ENCODE assay signal across 1 cellular context in the genomic region with DNA sequence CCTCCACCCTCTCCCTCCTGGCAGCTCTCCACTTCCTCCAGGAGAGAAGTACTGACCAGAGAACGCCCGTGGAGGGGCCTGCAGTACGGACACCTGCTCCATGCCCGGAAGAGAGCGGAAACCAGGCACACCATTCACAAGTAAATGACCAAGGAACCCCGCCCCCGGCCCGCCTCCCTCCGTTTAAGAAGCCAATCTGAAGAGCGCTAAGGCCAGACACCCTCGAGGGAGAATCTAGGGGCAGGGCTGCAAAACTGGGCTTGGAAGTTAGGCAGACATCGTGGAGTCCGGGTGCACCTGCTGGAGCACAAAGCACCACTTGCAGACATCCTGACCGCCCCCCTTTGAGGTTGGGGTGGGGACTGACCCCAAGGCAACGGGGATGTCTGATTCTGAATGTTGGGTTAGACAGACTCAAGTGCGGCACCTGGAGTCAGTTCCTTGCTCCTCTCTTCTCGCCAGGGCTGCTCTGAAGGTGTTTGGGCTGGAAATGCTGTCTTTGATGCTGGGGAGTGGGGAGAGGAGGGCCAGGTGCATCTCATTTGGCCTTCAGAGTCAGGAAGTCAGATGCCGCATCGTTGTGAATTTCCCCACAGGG.
A peak's percentile ranks its signal among the peaks of the same experiment; 100 is the strongest.
TF ChIP-seq lines count a peak whose summit lies in the region.

No MANE protein-coding gene starts in this region.

TF ChIP-seq in K562, 482 proteins besides CTCF, POLR2A, EP300 and RAD21 (continues in another document):
- TF ChIP-seq NELFE (IDR thresholded peaks at IDR 0.05; ENCODE audit: insufficient read depth, insufficient read length): no peak
- TF ChIP-seq, protein P1, sequence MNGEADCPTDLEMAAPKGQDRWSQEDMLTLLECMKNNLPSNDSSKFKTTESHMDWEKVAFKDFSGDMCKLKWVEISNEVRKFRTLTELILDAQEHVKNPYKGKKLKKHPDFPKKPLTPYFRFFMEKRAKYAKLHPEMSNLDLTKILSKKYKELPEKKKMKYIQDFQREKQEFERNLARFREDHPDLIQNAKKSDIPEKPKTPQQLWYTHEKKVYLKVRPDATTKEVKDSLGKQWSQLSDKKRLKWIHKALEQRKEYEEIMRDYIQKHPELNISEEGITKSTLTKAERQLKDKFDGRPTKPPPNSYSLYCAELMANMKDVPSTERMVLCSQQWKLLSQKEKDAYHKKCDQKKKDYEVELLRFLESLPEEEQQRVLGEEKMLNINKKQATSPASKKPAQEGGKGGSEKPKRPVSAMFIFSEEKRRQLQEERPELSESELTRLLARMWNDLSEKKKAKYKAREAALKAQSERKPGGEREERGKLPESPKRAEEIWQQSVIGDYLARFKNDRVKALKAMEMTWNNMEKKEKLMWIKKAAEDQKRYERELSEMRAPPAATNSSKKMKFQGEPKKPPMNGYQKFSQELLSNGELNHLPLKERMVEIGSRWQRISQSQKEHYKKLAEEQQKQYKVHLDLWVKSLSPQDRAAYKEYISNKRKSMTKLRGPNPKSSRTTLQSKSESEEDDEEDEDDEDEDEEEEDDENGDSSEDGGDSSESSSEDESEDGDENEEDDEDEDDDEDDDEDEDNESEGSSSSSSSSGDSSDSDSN (IDR thresholded peaks at IDR 0.05; ENCODE audit: borderline replicate concordance in 1 of 2, low read depth in 2 of 2, low read length in 2 of 2): peak in 1 of 2 experiments; percentile 37; a peak in 1 of 4 replicates
- TF ChIP-seq, protein P2, sequence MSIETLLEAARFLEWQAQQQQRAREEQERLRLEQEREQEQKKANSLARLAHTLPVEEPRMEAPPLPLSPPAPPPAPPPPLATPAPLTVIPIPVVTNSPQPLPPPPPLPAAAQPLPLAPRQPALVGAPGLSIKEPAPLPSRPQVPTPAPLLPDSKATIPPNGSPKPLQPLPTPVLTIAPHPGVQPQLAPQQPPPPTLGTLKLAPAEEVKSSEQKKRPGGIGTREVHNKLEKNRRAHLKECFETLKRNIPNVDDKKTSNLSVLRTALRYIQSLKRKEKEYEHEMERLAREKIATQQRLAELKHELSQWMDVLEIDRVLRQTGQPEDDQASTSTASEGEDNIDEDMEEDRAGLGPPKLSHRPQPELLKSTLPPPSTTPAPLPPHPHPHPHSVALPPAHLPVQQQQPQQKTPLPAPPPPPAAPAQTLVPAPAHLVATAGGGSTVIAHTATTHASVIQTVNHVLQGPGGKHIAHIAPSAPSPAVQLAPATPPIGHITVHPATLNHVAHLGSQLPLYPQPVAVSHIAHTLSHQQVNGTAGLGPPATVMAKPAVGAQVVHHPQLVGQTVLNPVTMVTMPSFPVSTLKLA (conservative IDR thresholded peaks at IDR 0.05): peak; percentile 1 to 53; a peak in 2 of 4 replicates
- TF ChIP-seq, protein P3, sequence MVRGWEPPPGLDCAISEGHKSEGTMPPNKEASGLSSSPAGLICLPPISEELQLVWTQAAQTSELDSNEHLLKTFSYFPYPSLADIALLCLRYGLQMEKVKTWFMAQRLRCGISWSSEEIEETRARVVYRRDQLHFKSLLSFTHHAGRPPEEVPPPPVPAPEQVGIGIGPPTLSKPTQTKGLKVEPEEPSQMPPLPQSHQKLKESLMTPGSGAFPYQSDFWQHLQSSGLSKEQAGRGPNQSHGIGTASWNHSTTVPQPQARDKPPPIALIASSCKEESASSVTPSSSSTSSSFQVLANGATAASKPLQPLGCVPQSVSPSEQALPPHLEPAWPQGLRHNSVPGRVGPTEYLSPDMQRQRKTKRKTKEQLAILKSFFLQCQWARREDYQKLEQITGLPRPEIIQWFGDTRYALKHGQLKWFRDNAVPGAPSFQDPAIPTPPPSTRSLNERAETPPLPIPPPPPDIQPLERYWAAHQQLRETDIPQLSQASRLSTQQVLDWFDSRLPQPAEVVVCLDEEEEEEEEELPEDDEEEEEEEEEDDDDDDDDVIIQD (CRISPR knock-in tag; IDR thresholded peaks at IDR 0.05): no peak
- TF ChIP-seq HNRNPLL (IDR thresholded peaks at IDR 0.05; ENCODE audit: low read depth, low read length, poor library complexity, severe bottlenecking): peak; percentile 15
- peak; percentile 31; the same call in 1 of the 2 replicates for TF ChIP-seq L3MBTL2 (IDR thresholded peaks at IDR 0.05)
- TF ChIP-seq, protein P4, sequence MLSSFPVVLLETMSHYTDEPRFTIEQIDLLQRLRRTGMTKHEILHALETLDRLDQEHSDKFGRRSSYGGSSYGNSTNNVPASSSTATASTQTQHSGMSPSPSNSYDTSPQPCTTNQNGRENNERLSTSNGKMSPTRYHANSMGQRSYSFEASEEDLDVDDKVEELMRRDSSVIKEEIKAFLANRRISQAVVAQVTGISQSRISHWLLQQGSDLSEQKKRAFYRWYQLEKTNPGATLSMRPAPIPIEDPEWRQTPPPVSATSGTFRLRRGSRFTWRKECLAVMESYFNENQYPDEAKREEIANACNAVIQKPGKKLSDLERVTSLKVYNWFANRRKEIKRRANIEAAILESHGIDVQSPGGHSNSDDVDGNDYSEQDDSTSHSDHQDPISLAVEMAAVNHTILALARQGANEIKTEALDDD (IDR thresholded peaks at IDR 0.05): no peak
- peak; percentile 25; the same call in 1 of the 2 replicates for TF ChIP-seq ELF1 (tag; IDR thresholded peaks at IDR 0.05)
- no peak for TF ChIP-seq EWSR1 (IDR thresholded peaks at IDR 0.05; ENCODE audit: borderline replicate concordance, low read depth, partially characterized antibody)
- TF ChIP-seq HCFC1 (IDR thresholded peaks at IDR 0.05; ENCODE audit: low read depth, low read length): no peak
- no peak for TF ChIP-seq TCF3 (CRISPR knock-in tag; IDR thresholded peaks at IDR 0.05)
- TF ChIP-seq ZNF785 (CRISPR knock-in tag; IDR thresholded peaks at IDR 0.05): no peak
- TF ChIP-seq MYC (IDR thresholded peaks at IDR 0.05; ENCODE audit: low read depth, low read length): peak; percentile 53
- no peak; the same call in 1 of the 2 replicates for TF ChIP-seq MYC (CRISPR knock-in tag; IDR thresholded peaks at IDR 0.05; ENCODE audit: borderline replicate concordance, low read depth)
- TF ChIP-seq, protein P5, sequence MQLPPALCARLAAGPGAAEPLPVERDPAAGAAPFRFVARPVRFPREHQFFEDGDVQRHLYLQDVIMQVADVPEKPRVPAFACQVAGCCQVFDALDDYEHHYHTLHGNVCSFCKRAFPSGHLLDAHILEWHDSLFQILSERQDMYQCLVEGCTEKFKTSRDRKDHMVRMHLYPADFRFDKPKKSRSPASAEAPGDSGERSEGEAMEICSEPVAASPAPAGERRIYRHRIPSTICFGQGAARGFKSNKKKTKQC (CRISPR knock-in tag; IDR thresholded peaks at IDR 0.05): no peak
- TF ChIP-seq ATF1 (CRISPR knock-in tag; IDR thresholded peaks at IDR 0.05): no peak
- no peak for TF ChIP-seq ATF1 (tag; IDR thresholded peaks at IDR 0.05)
- TF ChIP-seq, protein P6, sequence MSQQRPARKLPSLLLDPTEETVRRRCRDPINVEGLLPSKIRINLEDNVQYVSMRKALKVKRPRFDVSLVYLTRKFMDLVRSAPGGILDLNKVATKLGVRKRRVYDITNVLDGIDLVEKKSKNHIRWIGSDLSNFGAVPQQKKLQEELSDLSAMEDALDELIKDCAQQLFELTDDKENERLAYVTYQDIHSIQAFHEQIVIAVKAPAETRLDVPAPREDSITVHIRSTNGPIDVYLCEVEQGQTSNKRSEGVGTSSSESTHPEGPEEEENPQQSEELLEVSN (IDR thresholded peaks at IDR 0.05; ENCODE audit: borderline replicate concordance in 1 of 2, extremely low read depth in 1 of 2, insufficient read depth in 1 of 2, insufficient read length in 1 of 2, low read depth in 1 of 2, low read length in 1 of 2, poor library complexity in 1 of 2, severe bottlenecking in 1 of 2): peak in 1 of 2 experiments; percentile 29
- TF ChIP-seq CC2D1A (IDR thresholded peaks at IDR 0.05): peak; percentile 24; the same call in 1 of the 2 replicates
- TF ChIP-seq, protein P7, sequence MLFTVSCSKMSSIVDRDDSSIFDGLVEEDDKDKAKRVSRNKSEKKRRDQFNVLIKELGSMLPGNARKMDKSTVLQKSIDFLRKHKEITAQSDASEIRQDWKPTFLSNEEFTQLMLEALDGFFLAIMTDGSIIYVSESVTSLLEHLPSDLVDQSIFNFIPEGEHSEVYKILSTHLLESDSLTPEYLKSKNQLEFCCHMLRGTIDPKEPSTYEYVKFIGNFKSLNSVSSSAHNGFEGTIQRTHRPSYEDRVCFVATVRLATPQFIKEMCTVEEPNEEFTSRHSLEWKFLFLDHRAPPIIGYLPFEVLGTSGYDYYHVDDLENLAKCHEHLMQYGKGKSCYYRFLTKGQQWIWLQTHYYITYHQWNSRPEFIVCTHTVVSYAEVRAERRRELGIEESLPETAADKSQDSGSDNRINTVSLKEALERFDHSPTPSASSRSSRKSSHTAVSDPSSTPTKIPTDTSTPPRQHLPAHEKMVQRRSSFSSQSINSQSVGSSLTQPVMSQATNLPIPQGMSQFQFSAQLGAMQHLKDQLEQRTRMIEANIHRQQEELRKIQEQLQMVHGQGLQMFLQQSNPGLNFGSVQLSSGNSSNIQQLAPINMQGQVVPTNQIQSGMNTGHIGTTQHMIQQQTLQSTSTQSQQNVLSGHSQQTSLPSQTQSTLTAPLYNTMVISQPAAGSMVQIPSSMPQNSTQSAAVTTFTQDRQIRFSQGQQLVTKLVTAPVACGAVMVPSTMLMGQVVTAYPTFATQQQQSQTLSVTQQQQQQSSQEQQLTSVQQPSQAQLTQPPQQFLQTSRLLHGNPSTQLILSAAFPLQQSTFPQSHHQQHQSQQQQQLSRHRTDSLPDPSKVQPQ (CRISPR knock-in tag; IDR thresholded peaks at IDR 0.05; ENCODE audit: borderline replicate concordance): no peak
- TF ChIP-seq EGR1 (conservative IDR thresholded peaks at IDR 0.05): no peak
- TF ChIP-seq, protein P8, sequence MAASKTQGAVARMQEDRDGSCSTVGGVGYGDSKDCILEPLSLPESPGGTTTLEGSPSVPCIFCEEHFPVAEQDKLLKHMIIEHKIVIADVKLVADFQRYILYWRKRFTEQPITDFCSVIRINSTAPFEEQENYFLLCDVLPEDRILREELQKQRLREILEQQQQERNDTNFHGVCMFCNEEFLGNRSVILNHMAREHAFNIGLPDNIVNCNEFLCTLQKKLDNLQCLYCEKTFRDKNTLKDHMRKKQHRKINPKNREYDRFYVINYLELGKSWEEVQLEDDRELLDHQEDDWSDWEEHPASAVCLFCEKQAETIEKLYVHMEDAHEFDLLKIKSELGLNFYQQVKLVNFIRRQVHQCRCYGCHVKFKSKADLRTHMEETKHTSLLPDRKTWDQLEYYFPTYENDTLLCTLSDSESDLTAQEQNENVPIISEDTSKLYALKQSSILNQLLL (CRISPR knock-in tag; IDR thresholded peaks at IDR 0.05; ENCODE audit: borderline replicate concordance): no peak
- TF ChIP-seq ZBTB7A (IDR thresholded peaks at IDR 0.05; ENCODE audit: borderline replicate concordance, control insufficient read depth, low read depth, low read length): no peak
- TF ChIP-seq CBFB (CRISPR knock-in tag; IDR thresholded peaks at IDR 0.05): peak; percentile 46; the same call in 1 of the 2 replicates
- TF ChIP-seq RBFOX2 (IDR thresholded peaks at IDR 0.05; ENCODE audit: low read depth, low read length): no peak
- no peak for TF ChIP-seq ZNF134 (CRISPR knock-in tag; conservative IDR thresholded peaks at IDR 0.05)
- no peak for TF ChIP-seq ZNF561 (CRISPR knock-in tag; conservative IDR thresholded peaks at IDR 0.05)
- TF ChIP-seq NFYB (IDR thresholded peaks at IDR 0.05; ENCODE audit: extremely low read depth, insufficient read length): peak; percentile 13
- TF ChIP-seq, protein P9, sequence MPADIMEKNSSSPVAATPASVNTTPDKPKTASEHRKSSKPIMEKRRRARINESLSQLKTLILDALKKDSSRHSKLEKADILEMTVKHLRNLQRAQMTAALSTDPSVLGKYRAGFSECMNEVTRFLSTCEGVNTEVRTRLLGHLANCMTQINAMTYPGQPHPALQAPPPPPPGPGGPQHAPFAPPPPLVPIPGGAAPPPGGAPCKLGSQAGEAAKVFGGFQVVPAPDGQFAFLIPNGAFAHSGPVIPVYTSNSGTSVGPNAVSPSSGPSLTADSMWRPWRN (IDR thresholded peaks at IDR 0.05; ENCODE audit: low read depth): 0 out of 2 replicates have a peak, but pooled peaks have one; percentile 33
- no peak for TF ChIP-seq ASH1L (IDR thresholded peaks at IDR 0.05; ENCODE audit: borderline replicate concordance, low read depth, partially characterized antibody)
- TF ChIP-seq XRCC3 (IDR thresholded peaks at IDR 0.05): no peak
- TF ChIP-seq POLR2H (tag; IDR thresholded peaks at IDR 0.05; ENCODE audit: low read depth): no peak
- TF ChIP-seq CAMTA2 (CRISPR knock-in tag; conservative IDR thresholded peaks at IDR 0.05): no peak
- no peak for TF ChIP-seq POU5F1 (IDR thresholded peaks at IDR 0.05; ENCODE audit: borderline replicate concordance, low read depth, low read length, partially characterized antibody)
- TF ChIP-seq, protein P10, sequence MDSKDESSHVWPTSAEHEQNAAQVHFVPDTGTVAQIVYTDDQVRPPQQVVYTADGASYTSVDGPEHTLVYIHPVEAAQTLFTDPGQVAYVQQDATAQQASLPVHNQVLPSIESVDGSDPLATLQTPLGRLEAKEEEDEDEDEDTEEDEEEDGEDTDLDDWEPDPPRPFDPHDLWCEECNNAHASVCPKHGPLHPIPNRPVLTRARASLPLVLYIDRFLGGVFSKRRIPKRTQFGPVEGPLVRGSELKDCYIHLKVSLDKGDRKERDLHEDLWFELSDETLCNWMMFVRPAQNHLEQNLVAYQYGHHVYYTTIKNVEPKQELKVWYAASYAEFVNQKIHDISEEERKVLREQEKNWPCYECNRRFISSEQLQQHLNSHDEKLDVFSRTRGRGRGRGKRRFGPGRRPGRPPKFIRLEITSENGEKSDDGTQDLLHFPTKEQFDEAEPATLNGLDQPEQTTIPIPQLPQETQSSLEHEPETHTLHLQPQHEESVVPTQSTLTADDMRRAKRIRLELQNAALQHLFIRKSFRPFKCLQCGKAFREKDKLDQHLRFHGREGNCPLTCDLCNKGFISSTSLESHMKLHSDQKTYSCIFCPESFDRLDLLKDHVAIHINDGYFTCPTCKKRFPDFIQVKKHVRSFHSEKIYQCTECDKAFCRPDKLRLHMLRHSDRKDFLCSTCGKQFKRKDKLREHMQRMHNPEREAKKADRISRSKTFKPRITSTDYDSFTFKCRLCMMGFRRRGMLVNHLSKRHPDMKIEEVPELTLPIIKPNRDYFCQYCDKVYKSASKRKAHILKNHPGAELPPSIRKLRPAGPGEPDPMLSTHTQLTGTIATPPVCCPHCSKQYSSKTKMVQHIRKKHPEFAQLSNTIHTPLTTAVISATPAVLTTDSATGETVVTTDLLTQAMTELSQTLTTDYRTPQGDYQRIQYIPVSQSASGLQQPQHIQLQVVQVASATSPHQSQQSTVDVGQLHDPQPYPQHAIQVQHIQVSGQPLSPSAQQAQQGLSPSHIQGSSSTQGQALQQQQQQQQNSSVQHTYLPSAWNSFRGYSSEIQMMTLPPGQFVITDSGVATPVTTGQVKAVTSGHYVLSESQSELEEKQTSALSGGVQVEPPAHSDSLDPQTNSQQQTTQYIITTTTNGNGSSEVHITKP (IDR thresholded peaks at IDR 0.05; ENCODE audit: partially characterized antibody): peak; percentile 19
- no peak for TF ChIP-seq SP2 (IDR thresholded peaks at IDR 0.05; ENCODE audit: extremely low read depth, low read depth, low read length, poor library complexity, severe bottlenecking)
